ENCODE assay signal across 34 cellular contexts in genomic region chr15:75688831-75689230, GRCh38. TPM values are rescaled to one million over a fixed set of nuclear protein-coding genes. Genes with fewer than 3 reads are reported as not detected.
"Had no signal": no experiment of that assay in that cellular context is flagged by ENCODE, and none has a peak within 500 bp of the region (broad histone marks: within the 10 kb centered on the region; RNA-seq: fewer than 3 reads in every experiment).

No MANE protein-coding gene starts in this region.

- H3K36me3 ChIP-seq: adrenal gland, breast epithelium, cardiac muscle cell had no signal

- H3K27ac ChIP-seq: adrenal gland, ascending aorta, body of pancreas, brain microvascular endothelial cell, breast epithelium, cardiac muscle cell had no signal

- H3K9me3 ChIP-seq: adrenal gland, ascending aorta, body of pancreas, breast epithelium had no signal

- ATAC-seq: activated naive CD4-positive, alpha-beta T cell treated with anti-CD3 and anti-CD28 coated beads, Interleukin-2, amount 50 U/mL, for 72 hours; activated naive CD8-positive, alpha-beta T cell treated with anti-CD3 and anti-CD28 coated beads, Interleukin-2, amount 50 U/mL, for 24 hours; activated T-cell treated with anti-CD3 and anti-CD28 coated beads, Interleukin-2, amount 50 U/mL, for 4 hours; activated T-cell treated with anti-CD3 and anti-CD28 coated beads, Interleukin-2, amount 50 U/mL, for 72 hours; activated T-helper 17 cell treated with anti-CD3 and anti-CD28 coated beads, Interleukin-2, amount 50 U/mL, for 72 hours; body of pancreas had no signal

- DNase-seq: activated effector memory CD4-positive, alpha-beta T cell treated with anti-CD3 and anti-CD28 coated beads, Interleukin-2, amount 50 U/mL, for 16 hours; activated effector memory CD4-positive, alpha-beta T cell treated with Interleukin-2 at 50 U/mL for 16 hours; activated gamma-delta T cell; activated gamma-delta T cell treated with Interleukin-2 at 50 U/mL for 16 hours; activated naive CD4-positive, alpha-beta T cell; activated naive CD4-positive, alpha-beta T cell treated with anti-CD3 and anti-CD28 coated beads for 36 hours; activated naive CD4-positive, alpha-beta T cell treated with anti-CD3 and anti-CD28 coated beads, Interleukin-2, amount 10 ng/mL, durations not matched to agents 7 days and 5 days; activated naive CD4-positive, alpha-beta T cell treated with anti-CD3 and anti-CD28 coated beads, Interleukin-2, amount 50 U/mL, for 16 hours; activated naive CD4-positive, alpha-beta T cell treated with Interleukin-2 at 50 U/mL for 16 hours; activated naive CD8-positive, alpha-beta T cell treated with anti-CD3 and anti-CD28 coated beads for 36 hours; activated naive CD8-positive, alpha-beta T cell treated with anti-CD3 and anti-CD28 coated beads, Interleukin-2, amount 10 ng/mL, durations not matched to agents 7 days and 5 days; activated naive CD8-positive, alpha-beta T cell treated with anti-CD3 and anti-CD28 coated beads, Interleukin-2, amount 50 U/mL, for 24 hours; activated T-cell treated with anti-CD3 and anti-CD28 coated beads for 4 hours; activated T-cell treated with anti-CD3 and anti-CD28 coated beads, Interleukin-2, amount 50 U/mL, for 1 hour; activated T-cell treated with anti-CD3 and anti-CD28 coated beads, Interleukin-2, amount 50 U/mL, for 24 hours; activated T-cell treated with anti-CD3 and anti-CD28 coated beads, Interleukin-2, amount 50 U/mL, for 4 hours; activated T-cell treated with anti-CD3 and anti-CD28 coated beads, Interleukin-2, amount 50 U/mL, for 48 hours; activated T-cell treated with anti-CD3 and anti-CD28 coated beads, Interleukin-2, amount 50 U/mL, for 72 hours; adrenal gland; amniotic stem cell; amygdala; anterior cingulate cortex; aorta; body of pancreas; brain microvascular endothelial cell; caudate nucleus; central memory CD4-positive, alpha-beta T cell; cerebellar nuclear complex had no signal

- H3K4me1 ChIP-seq: breast epithelium had no signal

- H3K27me3 ChIP-seq: adrenal gland, ascending aorta, body of pancreas, brain microvascular endothelial cell, breast epithelium, cardiac muscle cell had no signal

- H3K4me3 ChIP-seq: adrenal gland, ascending aorta, body of pancreas, breast epithelium, cardiac muscle cell had no signal

RNA-seq across cellular contexts. Expression of gene CSPG4, which starts 23.8 kb away (rescaled TPM):
- total RNA-seq: activated naive CD4-positive, alpha-beta T cell treated with anti-CD3 and anti-CD28 coated beads for 36 hours; activated naive CD4-positive, alpha-beta T cell treated with anti-CD3 and anti-CD28 coated beads, Interleukin-2, amount 50 U/mL, for 72 hours; activated naive CD8-positive, alpha-beta T cell treated with anti-CD3 and anti-CD28 coated beads for 36 hours; activated naive CD8-positive, alpha-beta T cell treated with anti-CD3 and anti-CD28 coated beads, Interleukin-2, amount 10 ng/mL, durations not matched to agents 7 days and 5 days; activated T-cell treated with anti-CD3 and anti-CD28 coated beads, Interleukin-2, amount 50 U/mL, for 72 hours; activated T-helper 1 cell treated with anti-CD3 and anti-CD28 coated beads, Interleukin-12 subunit alpha, Interleukin-12 subunit beta, Interleukin-2, Interleukin-4 antibody, amounts not matched to agents 30 ng/mL and 10 ng/mL and 1 ng/mL, durations not matched to agents 14 hours and 24 hours and 36 hours had no signal
